ENCODE assay signal across 16 cellular contexts in the genomic region with DNA sequence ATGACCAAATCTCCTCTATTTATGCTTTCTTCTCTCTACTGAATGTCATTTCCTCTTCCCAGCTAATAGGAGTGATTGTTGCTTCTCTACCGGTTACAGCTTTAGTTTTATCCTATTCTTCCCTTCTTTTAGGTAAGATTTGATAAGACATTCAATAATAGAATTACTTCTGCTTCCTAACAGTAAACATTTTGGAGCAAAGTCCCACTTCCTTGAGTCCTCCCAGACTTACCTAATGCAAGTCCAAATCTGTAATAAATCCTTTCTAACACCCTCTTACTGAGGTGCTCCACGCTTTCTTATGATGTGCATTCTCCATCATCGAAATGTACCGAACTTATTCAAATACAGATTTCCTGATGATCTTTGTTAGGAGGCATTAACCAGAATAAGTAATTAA.
DNase-seq lines count a peak whose midpoint lies in the region; ATAC-seq and TF ChIP-seq lines count a peak whose summit lies in the region.
"Had no signal": no experiment of that assay in that cellular context is flagged by ENCODE, and none has a peak within 500 bp of the region (broad histone marks: within the 10 kb centered on the region; RNA-seq: fewer than 3 reads in every experiment).

No MANE protein-coding gene starts in this region.

- no peak for ATAC-seq in HG03439 (IDR thresholded peaks at IDR 0.05; ENCODE audit: unreplicated experiment)

- no peaks in the 10 kb centered on the region for H3K36me3 ChIP-seq in smooth muscle cell (ENCODE audit: low read depth)
- H3K36me3 ChIP-seq: BLaER1 treated with 17β-estradiol and CSF1 and Interleukin-3, amounts not matched to agents 10 nM and 100 nM; SJSA1 had no signal

- no peaks in the 10 kb centered on the region for H3K9me3 ChIP-seq in smooth muscle cell (replicated peaks; ENCODE audit: low read depth)
- H3K9me3 ChIP-seq: BLaER1 treated with 17β-estradiol and CSF1 and Interleukin-3, amounts not matched to agents 10 nM and 100 nM; SJSA1 had no signal

- H3K4me3 ChIP-seq in smooth muscle cell, result no peak overlapping the region
- H3K4me3 ChIP-seq: BLaER1 treated with 17β-estradiol and CSF1 and Interleukin-3, amounts not matched to agents 10 nM and 100 nM; GM12878; SJSA1 had no signal

- 83% methylated on average over 4 of the region's 4 CpGs for WGBS in smooth muscle cell (ENCODE audit: low lambda C conversion rate)

- no peak for TF ChIP-seq CTCF in smooth muscle cell (IDR thresholded peaks at IDR 0.05; ENCODE audit: borderline replicate concordance, insufficient read depth, poor library complexity, severe bottlenecking)

- H3K27me3 ChIP-seq in smooth muscle cell (ENCODE audit: low read depth), result no peaks in the 10 kb centered on the region
- H3K27me3 ChIP-seq: BLaER1 treated with 17β-estradiol and CSF1 and Interleukin-3, amounts not matched to agents 10 nM and 100 nM; SJSA1 had no signal

- H2AFZ ChIP-seq in smooth muscle cell (ENCODE audit: low read depth), result peak overlapping the region; percentile 53

- no peaks in the 10 kb centered on the region for H4K20me1 ChIP-seq in smooth muscle cell (ENCODE audit: low read depth)
- H4K20me1 ChIP-seq: BLaER1 treated with 17β-estradiol and CSF1 and Interleukin-3, amounts not matched to agents 10 nM and 100 nM had no signal

- no peaks in the 10 kb centered on the region for H3K4me1 ChIP-seq in smooth muscle cell (ENCODE audit: low read depth)
- H3K4me1 ChIP-seq: BLaER1 treated with 17β-estradiol and CSF1 and Interleukin-3, amounts not matched to agents 10 nM and 100 nM; SJSA1 had no signal

- H3F3A ChIP-seq in smooth muscle cell (ENCODE audit: low read depth), result no peaks in the 10 kb centered on the region

- in situ Hi-C loops in G401 (cut with HindIII; ENCODE audit: low sequenced_read_pairs), result no loop called here
- in situ Hi-C loops in SK-MEL-5 (cut with HindIII; ENCODE audit: low pct_unique_long_range_greater_than_20kb, low sequenced_read_pairs), result no loop called here

- no peak overlapping the region for H3K4me2 ChIP-seq in smooth muscle cell
- H3K4me2 ChIP-seq: BLaER1 treated with 17β-estradiol and CSF1 and Interleukin-3, amounts not matched to agents 10 nM and 100 nM had no signal

- peak; percentile 60 for DNase-seq in G401 (ENCODE audit: low spot score)
- peak; percentile 30 for DNase-seq in SK-MEL-5 (ENCODE audit: low read depth, low spot score)
- DNase-seq in cerebellum (ENCODE audit: low spot score), result peak; percentile 8
- no peak for DNase-seq in smooth muscle cell (lab: John Stamatoyannopoulos, UW; ENCODE audit: unreplicated experiment)
- DNase-seq in stimulated activated CD4-positive, alpha-beta T cell treated with anti-CD3 and anti-CD28 coated beads, Interleukin-4, amount 100 ng/mL, for 1 hour, result no peak
- DNase-seq in islet precursor cell, result no peak
- DNase-seq: CD4-positive, alpha-beta T cell; GDM1; NCI-H146; NCI-H1930; NCI-H2107; Right ventricle myocardium superior had no signal

- H3K27ac ChIP-seq in smooth muscle cell (ENCODE audit: low read depth), result no peak overlapping the region
- H3K27ac ChIP-seq: BLaER1 treated with 17β-estradiol and CSF1 and Interleukin-3, amounts not matched to agents 10 nM and 100 nM; SJSA1 had no signal

- no peaks in the 10 kb centered on the region for H3K79me2 ChIP-seq in smooth muscle cell (ENCODE audit: low read depth)

- H3K9ac ChIP-seq in smooth muscle cell (ENCODE audit: low read depth), result no peak overlapping the region
- H3K9ac ChIP-seq: BLaER1 treated with 17β-estradiol and CSF1 and Interleukin-3, amounts not matched to agents 10 nM and 100 nM had no signal

Comparison
In these comparisons a context has a peak if more than half of its experiments do, and no peak if none do; other contexts are left out.
1. DNase-seq: peak in G401 (single experiment), SK-MEL-5 (single experiment) and cerebellum (single experiment); none in smooth muscle cell (single experiment), stimulated activated CD4-positive, alpha-beta T cell treated with anti-CD3 and anti-CD28 coated beads, Interleukin-4, amount 100 ng/mL, for 1 hour (single experiment) and islet precursor cell (single experiment).